29 cellular contexts compared by ENCODE assay signal in the genomic region with DNA sequence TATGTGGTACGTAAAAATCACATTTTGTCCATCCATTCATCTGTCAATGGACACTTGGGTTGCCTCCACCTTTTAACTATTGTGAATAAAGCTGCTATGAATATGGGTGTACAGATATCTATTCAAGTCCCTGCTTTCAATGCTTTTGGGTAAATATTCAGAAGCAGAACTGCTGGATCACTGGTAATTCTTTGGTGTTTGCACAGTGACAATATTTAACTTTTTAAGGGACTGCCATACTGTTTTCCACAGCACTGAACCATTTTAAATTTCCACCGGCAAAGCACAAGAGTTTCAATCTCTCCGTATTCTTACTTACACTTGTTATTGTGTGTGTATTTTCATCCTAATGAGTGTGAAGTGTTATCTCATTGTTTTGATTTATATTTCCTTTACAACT.
"Had no signal": no experiment of that assay in that cellular context is flagged by ENCODE, and none has a peak within 500 bp of the region (broad histone marks: within the 10 kb centered on the region; RNA-seq: fewer than 3 reads in every experiment).

No MANE protein-coding gene starts in this region.

- ATAC-seq: activated CD4-positive, CD25-positive, alpha-beta regulatory T cell treated with anti-CD3 and anti-CD28 coated beads, Interleukin-2, amount 50 U/mL, for 24 hours; activated CD8-positive, alpha-beta T cell treated with anti-CD3 and anti-CD28 coated beads for 36 hours; activated T-cell treated with anti-CD3 and anti-CD28 coated beads, Interleukin-2, amount 50 U/mL, for 4 hours; activated T-helper 17 cell treated with anti-CD3 and anti-CD28 coated beads, Interleukin-2, amount 50 U/mL, for 72 hours; body of pancreas; effector memory CD8-positive, alpha-beta T cell; gastroesophageal sphincter; T-helper 17 cell had no signal

- H3K36me3 ChIP-seq: esophagus squamous epithelium, gastroesophageal sphincter, WERI-Rb-1 had no signal

- H3K9me3 ChIP-seq: body of pancreas, esophagus squamous epithelium, gastroesophageal sphincter had no signal

- H3K27ac ChIP-seq: epithelial cell of prostate, esophagus squamous epithelium, gastroesophageal sphincter, WERI-Rb-1 had no signal

- H3K4me1 ChIP-seq: body of pancreas, esophagus squamous epithelium had no signal

- H3K27me3 ChIP-seq: body of pancreas, esophagus squamous epithelium, gastroesophageal sphincter had no signal

- H3K4me3 ChIP-seq: body of pancreas, esophagus squamous epithelium, gastroesophageal sphincter had no signal

- DNase-seq: activated B cell treated with CpG ODN at 0.5 μM for 24 hours; activated CD4-positive, alpha-beta T cell treated with anti-CD3 and anti-CD28 coated beads for 48 hours; activated CD4-positive, alpha-beta T cell treated with anti-CD3 and anti-CD28 coated beads, Interleukin-2, amount 50 U/mL, for 1 hour; activated CD4-positive, alpha-beta T cell treated with anti-CD3 and anti-CD28 coated beads, Interleukin-2, amount 50 U/mL, for 48 hours; activated CD8-positive, alpha-beta memory T cell treated with anti-CD3 and anti-CD28 coated beads for 24 hours; activated CD8-positive, alpha-beta T cell treated with anti-CD3 and anti-CD28 coated beads for 36 hours; activated effector memory CD4-positive, alpha-beta T cell treated with Interleukin-2 at 50 U/mL for 16 hours; activated gamma-delta T cell treated with Interleukin-2 at 50 U/mL for 16 hours; activated naive CD4-positive, alpha-beta T cell treated with anti-CD3 and anti-CD28 coated beads, Interleukin-2, amount 50 U/mL, for 16 hours; activated naive CD4-positive, alpha-beta T cell treated with Interleukin-2 at 50 U/mL for 16 hours; activated T-cell treated with anti-CD3 and anti-CD28 coated beads, Interleukin-2, amount 50 U/mL, for 4 hours; amniotic stem cell; anterior cingulate cortex; body of pancreas; caudate nucleus; cortex of kidney; dermis blood vessel endothelial cell; effector CD4-positive, alpha-beta T cell; effector memory CD8-positive, alpha-beta T cell; esophagus squamous epithelium; foreskin melanocyte; T-helper 1 cell; T-helper 17 cell; T1000; WERI-Rb-1 had no signal
